ENCODE assay signal across 8 cellular contexts in genomic region chr20:34475979-34476736, GRCh38. TPM values are rescaled to one million over a fixed set of nuclear protein-coding genes. Genes with fewer than 3 reads are reported as not detected.
A peak's percentile ranks its signal among the peaks of the same experiment; 100 is the strongest.
DNase-seq lines count a peak whose midpoint lies in the region; ATAC-seq, FAIRE-seq and TF ChIP-seq lines count a peak whose summit lies in the region.

No MANE protein-coding gene starts in this region.

- FAIRE-seq in GM18507 (lab: Jason Lieb, UNC), result peak; percentile 67

- H3K4me3 Mint-ChIP-seq in central memory CD8-positive, alpha-beta T cell, result no peak overlapping the region

- intact Hi-C loops in lower lobe of right lung (cut with DNase I), result loop anchor here (10.0 kb wide), 1 partner anchor 161 kb away; no protein-coding TSS in a partner anchor

- H3K4me1 ChIP-seq in lower lobe of right lung, result peaks cover 12% of the 10 kb centered on the region
- no peaks in the 10 kb centered on the region for H3K4me1 ChIP-seq in stomach smooth muscle (ENCODE audit: control insufficient read depth, insufficient read depth, low read length)

- H3K9me3 Mint-ChIP-seq in central memory CD8-positive, alpha-beta T cell, result no peaks in the 10 kb centered on the region

- H3K36me3 ChIP-seq in lower lobe of right lung, result peaks cover 61% of the 10 kb centered on the region
- peaks cover 2 to 13% of the 10 kb centered on the region in 2 donors for H3K36me3 ChIP-seq in stomach smooth muscle (ENCODE audit: control insufficient read depth in 2 of 2, insufficient read depth in 2 of 2, low read length in 2 of 2)

- TF ChIP-seq CTCF in lower lobe of right lung (IDR thresholded peaks at IDR 0.05), result peak; percentile 64

- DNase-seq in GM18507 (ENCODE audit: extremely low spot score, insufficient read length, low read depth) (no peak), SW480 (ENCODE audit: low spot score) (peak; percentile 33), lower lobe of right lung (peak; percentile 60), cerebellar nuclear complex (lab: John Stamatoyannopoulos, UW) (no peak)
- DNase-seq in central memory CD8-positive, alpha-beta T cell (ENCODE audit: low spot score in 2 of 2), result no peak

- H3K36me3 Mint-ChIP-seq in central memory CD8-positive, alpha-beta T cell (ENCODE audit: insufficient read depth), result peaks cover 51% of the 10 kb centered on the region

- ATAC-seq in central memory CD8-positive, alpha-beta T cell (replicated peaks; ENCODE audit: extremely low read depth, poor library complexity, severe bottlenecking), result peak; percentile 40
- peak; percentile 91 to 92 for ATAC-seq in lower lobe of right lung
- ATAC-seq in HG02678 (IDR thresholded peaks at IDR 0.05; ENCODE audit: unreplicated experiment), result no peak
- ATAC-seq in HG02763 (IDR thresholded peaks at IDR 0.05; ENCODE audit: unreplicated experiment), result no peak

- H3K9ac ChIP-seq in stomach smooth muscle (ENCODE audit: low read length in 2 of 2), result peak overlapping the region; percentile 54 to 60

- H3K4me3 ChIP-seq in lower lobe of right lung, result no peak overlapping the region
- no peak overlapping the region for H3K4me3 ChIP-seq in stomach smooth muscle (ENCODE audit: low read length in 2 of 2)

- H3K27me3 Mint-ChIP-seq in central memory CD8-positive, alpha-beta T cell, result no peaks in the 10 kb centered on the region

- no peaks in the 10 kb centered on the region for H3K27me3 ChIP-seq in lower lobe of right lung (ENCODE audit: low read depth)
- no peaks in the 10 kb centered on the region for H3K27me3 ChIP-seq in stomach smooth muscle (ENCODE audit: control insufficient read depth in 1 of 2, insufficient read depth in 2 of 2, low read length in 2 of 2)

- no peak overlapping the region for H3K27ac ChIP-seq in lower lobe of right lung
- H3K27ac ChIP-seq in stomach smooth muscle (ENCODE audit: low read length), result no peak overlapping the region

- peaks cover 8% of the 10 kb centered on the region for H3K4me1 Mint-ChIP-seq in central memory CD8-positive, alpha-beta T cell

- H3K27ac Mint-ChIP-seq in central memory CD8-positive, alpha-beta T cell (ENCODE audit: low read depth), result peak overlapping the region; percentile 12

- H3K9me3 ChIP-seq in lower lobe of right lung (no peaks in the 10 kb centered on the region), stomach smooth muscle (ENCODE audit: control insufficient read depth in 2 of 2, low read length in 2 of 2) (no peaks in the 10 kb centered on the region)

RNA-seq across cellular contexts. Expression of gene DYNLRB1, which starts 40.1 kb away (rescaled TPM):
- total RNA-seq in lower lobe of right lung, result 161 TPM

Comparison
In these comparisons a context has a peak if more than half of its experiments do, and no peak if none do; other contexts are left out.
1. DNase-seq: peak in SW480 (single experiment) and lower lobe of right lung (single experiment); none in GM18507 (single experiment), central memory CD8-positive, alpha-beta T cell (0 of 2) and cerebellar nuclear complex (0 of 2).
2. ATAC-seq: peak in central memory CD8-positive, alpha-beta T cell (single experiment) and lower lobe of right lung (2 of 2); none in HG02678 (single experiment) and HG02763 (single experiment).